Comparison of ENCODE assay signal across 12 cellular contexts in genomic region chr6:116102856-116103255, GRCh38. TPM values are rescaled to one million over a fixed set of nuclear protein-coding genes. Genes with fewer than 3 reads are reported as not detected.
DNase-seq lines count a peak whose midpoint lies in the region; ATAC-seq and TF ChIP-seq lines count a peak whose summit lies in the region.
"Had no signal": no experiment of that assay in that cellular context is flagged by ENCODE, and none has a peak within 500 bp of the region (broad histone marks: within the 10 kb centered on the region; RNA-seq: fewer than 3 reads in every experiment).

No MANE protein-coding gene starts in this region.

- no peak overlapping the region for H3K23ac ChIP-seq in H9 (ENCODE audit: insufficient read length, low read depth, low read length)

- H2BK20ac ChIP-seq in H9 (ENCODE audit: low read depth, low read length, poor library complexity, severe bottlenecking): no peak overlapping the region

- no peak for DNase-seq in CD8-positive, alpha-beta memory T cell
- DNase-seq in H9: no peak
- DNase-seq in activated T-helper 2 cell treated with anti-CD3 and anti-CD28 coated beads, Interferon-gamma antibody, Interleukin-2, Interleukin-4, amounts not matched to agents 10 μg/mL and 5 μg/mL and 100 μg/mL, durations not matched to agents 14 hours and 24 hours and 36 hours (ENCODE audit: low spot score): no peak
- DNase-seq in naive thymus-derived CD4-positive, alpha-beta T cell: no peak
- no peak for DNase-seq in activated gamma-delta T cell (lab: John Stamatoyannopoulos, UW)
- DNase-seq in NCI-H446 treated with DMSO at 0.1 percent for 48 hours (lab: John Stamatoyannopoulos, UW): no peak
- DNase-seq: brain microvascular endothelial cell, heart right ventricle, NCI-H2029, psoas muscle had no signal

- no peaks in the 10 kb centered on the region for H3K9me3 ChIP-seq in CD8-positive, alpha-beta memory T cell (ENCODE audit: low read length)
- H3K9me3 ChIP-seq in H9 (ENCODE audit: control insufficient read depth, low read depth, low read length): no peaks in the 10 kb centered on the region
- no peaks in the 10 kb centered on the region for H3K9me3 ChIP-seq in naive thymus-derived CD4-positive, alpha-beta T cell (ENCODE audit: control insufficient read depth in 2 of 3, low read length in 3 of 3)
- H3K9me3 ChIP-seq: heart right ventricle, psoas muscle had no signal

- no peak overlapping the region for H4K5ac ChIP-seq in H9 (ENCODE audit: insufficient read length, low read depth, low read length)

- no peaks in the 10 kb centered on the region for H3K9me3 Mint-ChIP-seq in CD8-positive, alpha-beta memory T cell
- H3K9me3 Mint-ChIP-seq in H9: no peaks in the 10 kb centered on the region; a peak in 1 of 5 replicates
- H3K9me3 Mint-ChIP-seq in activated T-helper 2 cell treated with anti-CD3 and anti-CD28 coated beads, Interferon-gamma antibody, Interleukin-2, Interleukin-4, amounts not matched to agents 10 μg/mL and 5 μg/mL and 100 μg/mL, durations not matched to agents 14 hours and 24 hours and 36 hours: no peaks in the 10 kb centered on the region
- no peaks in the 10 kb centered on the region for H3K9me3 Mint-ChIP-seq in naive thymus-derived CD4-positive, alpha-beta T cell

- no peak overlapping the region for H4K91ac ChIP-seq in H9 (ENCODE audit: insufficient read length, low read depth, low read length)

- H3K79me1 ChIP-seq in H9 (ENCODE audit: insufficient read depth, low read depth, low read length, poor library complexity, severe bottlenecking): no peaks in the 10 kb centered on the region

- no peak overlapping the region for H2BK120ac ChIP-seq in H9 (ENCODE audit: low read depth, low read length, poor library complexity, severe bottlenecking)

- H3K9ac ChIP-seq in H9 (ENCODE audit: extremely low read depth, insufficient read length, low read length): no peak overlapping the region

- H3K14ac ChIP-seq in H9 (ENCODE audit: insufficient read depth, low read length): no peak overlapping the region

- no peak for ATAC-seq in naive thymus-derived CD4-positive, alpha-beta T cell
- no peak for ATAC-seq in SK-N-SH treated with all-trans-retinoic acid at 6 μM for 48 hours
- ATAC-seq: heart right ventricle, psoas muscle had no signal

- H3K56ac ChIP-seq in H9 (ENCODE audit: insufficient read length, low read depth, low read length): no peak overlapping the region

- H2BK12ac ChIP-seq in H9 (ENCODE audit: insufficient read length, low read depth, low read length): no peak overlapping the region

- no peak overlapping the region for H2AFZ ChIP-seq in H9 (ENCODE audit: low read length)

- peaks cover 4% of the 10 kb centered on the region; the same call in 1 of the 2 replicates for H3K79me2 ChIP-seq in H9 (ENCODE audit: insufficient read depth, low read length)

- POLR2A ChIA-PET in CD8-positive, alpha-beta memory T cell (lab: Charles Lee): interaction anchor here (1.9 kb wide), 1 partner anchor 176 kb away, joined by 10 read pairs; the partner anchor contains the start of gene TSPYL1
- POLR2A ChIA-PET in naive thymus-derived CD4-positive, alpha-beta T cell (lab: Charles Lee): interaction anchor here (0.6 to 1.7 kb wide), 3 partner anchors 10 to 104 kb away, joined by 3 to 5 read pairs (median 4); no protein-coding TSS in a partner anchor

- H3K36me3 ChIP-seq in CD8-positive, alpha-beta memory T cell (ENCODE audit: insufficient read depth, low read length): no peaks in the 10 kb centered on the region
- H3K36me3 ChIP-seq in naive thymus-derived CD4-positive, alpha-beta T cell (ENCODE audit: control insufficient read depth in 2 of 3, insufficient read depth in 3 of 3, low read length in 3 of 3): peaks cover 0 to 4% (median 0%) of the 10 kb centered on the region in 3 experiments
- H3K36me3 ChIP-seq: brain microvascular endothelial cell had no signal

- H3K4me1 ChIP-seq in CD8-positive, alpha-beta memory T cell (ENCODE audit: insufficient read depth, low read length): peaks cover 28% of the 10 kb centered on the region
- H3K4me1 ChIP-seq in H9 (ENCODE audit: insufficient read depth, low read length): peaks cover 10% of the 10 kb centered on the region
- H3K4me1 ChIP-seq in naive thymus-derived CD4-positive, alpha-beta T cell (ENCODE audit: control insufficient read depth in 2 of 2, insufficient read depth in 2 of 2, low read length in 2 of 2): peaks cover 25 to 32% of the 10 kb centered on the region in 2 donors

- intact Hi-C loops in activated T-helper 2 cell treated with anti-CD3 and anti-CD28 coated beads, Interferon-gamma antibody, Interleukin-2, Interleukin-4, amounts not matched to agents 10 μg/mL and 5 μg/mL and 100 μg/mL, durations not matched to agents 14 hours and 24 hours and 36 hours (cut with micrococcal nuclease): loop anchor here (5.0 kb wide), 2 partner anchors 149 to 211 kb away; partner anchors contain the start of gene TSPYL4
- intact Hi-C loops in naive thymus-derived CD4-positive, alpha-beta T cell (cut with micrococcal nuclease): loop anchor here (5.0 to 10.0 kb wide), 6 partner anchors 114 to 1574 kb away; partner anchors contain the start of genes GOPC (in 2 of the 2), CALHM6 (in 1 of the 2), NUS1 (in 1 of the 2) and ZUP1 (in 1 of the 2)

- no peak overlapping the region for H2BK15ac ChIP-seq in H9 (ENCODE audit: low read depth, low read length)

- H3K23me2 ChIP-seq in H9 (ENCODE audit: insufficient read length, low read depth, low read length, poor library complexity, severe bottlenecking): no peaks in the 10 kb centered on the region

- TF ChIP-seq CTCF in H9 (conservative IDR thresholded peaks at IDR 0.05): no peak

- no CpG with 5 or more reads among the region's 4 CpGs for WGBS in H9 (ENCODE audit: extremely low coverage, insufficient read length, low lambda C conversion rate)

- no peak overlapping the region for H3K4me3 ChIP-seq in CD8-positive, alpha-beta memory T cell (ENCODE audit: low read length)
- H3K4me3 ChIP-seq in naive thymus-derived CD4-positive, alpha-beta T cell (ENCODE audit: low read length): no peak overlapping the region
- H3K4me3 ChIP-seq: lung had no signal

- H3K27me3 Mint-ChIP-seq in CD8-positive, alpha-beta memory T cell: peaks cover 0 to 2% of the 10 kb centered on the region in 2 donors
- H3K27me3 Mint-ChIP-seq in H9 (ENCODE audit: low read depth): no peaks in the 10 kb centered on the region; the same call in 1 of the 2 replicates
- no peaks in the 10 kb centered on the region for H3K27me3 Mint-ChIP-seq in activated T-helper 2 cell treated with anti-CD3 and anti-CD28 coated beads, Interferon-gamma antibody, Interleukin-2, Interleukin-4, amounts not matched to agents 10 μg/mL and 5 μg/mL and 100 μg/mL, durations not matched to agents 14 hours and 24 hours and 36 hours (ENCODE audit: low read depth)
- H3K27me3 Mint-ChIP-seq in naive thymus-derived CD4-positive, alpha-beta T cell: no peaks in the 10 kb centered on the region

- no peak overlapping the region for H2AK5ac ChIP-seq in H9 (ENCODE audit: insufficient read length, low read length)

- no peak overlapping the region for H3T11ph ChIP-seq in H9 (ENCODE audit: low read length)

- H3K4ac ChIP-seq in H9 (ENCODE audit: low read depth, low read length): no peak overlapping the region

- H4K8ac ChIP-seq in H9 (replicated peaks; ENCODE audit: insufficient read length, low read depth, low read length): no peak overlapping the region

- no peak overlapping the region for H3K18ac ChIP-seq in H9 (ENCODE audit: insufficient read length, low read depth, low read length)

- H2BK5ac ChIP-seq in H9 (ENCODE audit: insufficient read length, low read length): no peak overlapping the region

- H3K27me3 ChIP-seq in CD8-positive, alpha-beta memory T cell (ENCODE audit: insufficient read depth, low read length, poor library complexity, severe bottlenecking): no peaks in the 10 kb centered on the region
- no peaks in the 10 kb centered on the region for H3K27me3 ChIP-seq in H9 (ENCODE audit: insufficient read depth, low read length)
- H3K27me3 ChIP-seq in naive thymus-derived CD4-positive, alpha-beta T cell (ENCODE audit: control insufficient read depth in 2 of 2, insufficient read depth in 2 of 2, low read length in 2 of 2): no peaks in the 10 kb centered on the region
- H3K27me3 ChIP-seq: brain microvascular endothelial cell, heart right ventricle had no signal

- H3K27ac Mint-ChIP-seq in CD8-positive, alpha-beta memory T cell: peak overlapping the region in 4 of 8 donors; percentile 12 to 61 (median 28)
- H3K27ac Mint-ChIP-seq in H9: peak overlapping the region in 2 of 3 experiments; percentile 1 to 59; a peak in 3 of 7 replicates
- peak overlapping the region; percentile 85 for H3K27ac Mint-ChIP-seq in activated T-helper 2 cell treated with anti-CD3 and anti-CD28 coated beads, Interferon-gamma antibody, Interleukin-2, Interleukin-4, amounts not matched to agents 10 μg/mL and 5 μg/mL and 100 μg/mL, durations not matched to agents 14 hours and 24 hours and 36 hours
- peak overlapping the region in 2 of 9 donors; percentile 2 to 11 for H3K27ac Mint-ChIP-seq in naive thymus-derived CD4-positive, alpha-beta T cell

- no peaks in the 10 kb centered on the region for H4K20me1 ChIP-seq in H9 (ENCODE audit: control insufficient read depth, insufficient read depth, insufficient read length)

- H3K4me3 Mint-ChIP-seq in CD8-positive, alpha-beta memory T cell: peak overlapping the region; percentile 1 to 98 (median 59)
- H3K4me3 Mint-ChIP-seq in H9: no peak overlapping the region
- peak overlapping the region; percentile 89 for H3K4me3 Mint-ChIP-seq in activated T-helper 2 cell treated with anti-CD3 and anti-CD28 coated beads, Interferon-gamma antibody, Interleukin-2, Interleukin-4, amounts not matched to agents 10 μg/mL and 5 μg/mL and 100 μg/mL, durations not matched to agents 14 hours and 24 hours and 36 hours (ENCODE audit: low read depth)
- H3K4me3 Mint-ChIP-seq in naive thymus-derived CD4-positive, alpha-beta T cell: peak overlapping the region; percentile 3 to 99 (median 46)

- peaks cover 0 to 28% (median 9%) of the 10 kb centered on the region in 3 donors for H3K36me3 Mint-ChIP-seq in CD8-positive, alpha-beta memory T cell
- H3K36me3 Mint-ChIP-seq in H9 (ENCODE audit: insufficient read depth in 1 of 3, low read depth in 3 of 3): peaks cover 0 to 21% (median 5%) of the 10 kb centered on the region in 3 experiments; a peak in 4 of 7 replicates
- peaks cover 24% of the 10 kb centered on the region for H3K36me3 Mint-ChIP-seq in activated T-helper 2 cell treated with anti-CD3 and anti-CD28 coated beads, Interferon-gamma antibody, Interleukin-2, Interleukin-4, amounts not matched to agents 10 μg/mL and 5 μg/mL and 100 μg/mL, durations not matched to agents 14 hours and 24 hours and 36 hours (ENCODE audit: low read depth)
- peaks cover 0 to 14% (median 0%) of the 10 kb centered on the region in 5 donors for H3K36me3 Mint-ChIP-seq in naive thymus-derived CD4-positive, alpha-beta T cell

- H3K27ac ChIP-seq in CD8-positive, alpha-beta memory T cell (ENCODE audit: low read depth, low read length): no peak overlapping the region
- H3K27ac ChIP-seq in H9 (ENCODE audit: insufficient read length, low read depth, low read length): no peak overlapping the region
- H3K27ac ChIP-seq in naive thymus-derived CD4-positive, alpha-beta T cell (ENCODE audit: low read depth, low read length): no peak overlapping the region
- H3K27ac ChIP-seq: brain microvascular endothelial cell, psoas muscle had no signal

- CTCF ChIA-PET in CD8-positive, alpha-beta memory T cell (lab: Charles Lee): interaction anchor here (1.0 kb wide), 1 partner anchor 10 kb away, joined by 3 read pairs; no protein-coding TSS in a partner anchor
- CTCF ChIA-PET in naive thymus-derived CD4-positive, alpha-beta T cell (lab: Charles Lee): no interaction called here

- no peak overlapping the region for H3K4me2 ChIP-seq in H9 (ENCODE audit: insufficient read depth, insufficient read length, low read length)

- H3K4me1 Mint-ChIP-seq in CD8-positive, alpha-beta memory T cell: peaks cover 51 to 69% (median 65%) of the 10 kb centered on the region in 3 donors
- peaks cover 69 to 72% of the 10 kb centered on the region in 2 experiments for H3K4me1 Mint-ChIP-seq in H9
- H3K4me1 Mint-ChIP-seq in activated T-helper 2 cell treated with anti-CD3 and anti-CD28 coated beads, Interferon-gamma antibody, Interleukin-2, Interleukin-4, amounts not matched to agents 10 μg/mL and 5 μg/mL and 100 μg/mL, durations not matched to agents 14 hours and 24 hours and 36 hours (ENCODE audit: low read depth): peaks cover 61% of the 10 kb centered on the region
- H3K4me1 Mint-ChIP-seq in naive thymus-derived CD4-positive, alpha-beta T cell: peaks cover 35 to 72% (median 63%) of the 10 kb centered on the region in 7 donors

RNA-seq across cellular contexts. Expression of gene NT5DC1, which starts 2.2 kb away (rescaled TPM):
- total RNA-seq in CD8-positive, alpha-beta memory T cell: 10 to 100 TPM; 46.3 to 47.6 TPM
- 57.1 TPM for polyA plus RNA-seq in CD8-positive, alpha-beta memory T cell
- 54.2 and 64.9 TPM in 2 replicates for total RNA-seq in H9 (2021)
- total RNA-seq in activated T-helper 2 cell treated with anti-CD3 and anti-CD28 coated beads, Interferon-gamma antibody, Interleukin-2, Interleukin-4, amounts not matched to agents 10 μg/mL and 5 μg/mL and 100 μg/mL, durations not matched to agents 14 hours and 24 hours and 36 hours: 44.1 and 50.4 TPM in 2 replicates
- 10 to 100 TPM; 30.5 to 52.6 (median 39.7) TPM for total RNA-seq in naive thymus-derived CD4-positive, alpha-beta T cell
- 10 to 100 TPM; 45.8 to 53.4 TPM for polyA plus RNA-seq in naive thymus-derived CD4-positive, alpha-beta T cell

RNA-seq across cellular contexts. Expression of gene COL10A1, which starts 23.1 kb away (rescaled TPM):
- not detected for total RNA-seq in CD8-positive, alpha-beta memory T cell
- not detected for polyA plus RNA-seq in CD8-positive, alpha-beta memory T cell
- not detected in 2 replicates for total RNA-seq in H9 (2021)
- total RNA-seq in activated T-helper 2 cell treated with anti-CD3 and anti-CD28 coated beads, Interferon-gamma antibody, Interleukin-2, Interleukin-4, amounts not matched to agents 10 μg/mL and 5 μg/mL and 100 μg/mL, durations not matched to agents 14 hours and 24 hours and 36 hours: not detected in 2 replicates
- total RNA-seq in naive thymus-derived CD4-positive, alpha-beta T cell: not detected
- polyA plus RNA-seq in naive thymus-derived CD4-positive, alpha-beta T cell: under 1 TPM; 0.07 to 0.33 TPM
- polyA plus RNA-seq: lung had no signal

RNA-seq across cellular contexts. Expression of gene FRK, which starts 42.2 kb away (rescaled TPM):
- total RNA-seq in CD8-positive, alpha-beta memory T cell: under 1 TPM; 0.04 to 0.07 TPM
- not detected for polyA plus RNA-seq in CD8-positive, alpha-beta memory T cell
- total RNA-seq in H9 (2021): 0.09 and 0.15 TPM in 2 replicates
- total RNA-seq in activated T-helper 2 cell treated with anti-CD3 and anti-CD28 coated beads, Interferon-gamma antibody, Interleukin-2, Interleukin-4, amounts not matched to agents 10 μg/mL and 5 μg/mL and 100 μg/mL, durations not matched to agents 14 hours and 24 hours and 36 hours: 0.02 and 0.05 TPM in 2 replicates
- under 1 TPM in 4 of 5 experiments, not detected in 1; 0.02 to 0.05 (median 0.04) TPM for total RNA-seq in naive thymus-derived CD4-positive, alpha-beta T cell
- not detected for polyA plus RNA-seq in naive thymus-derived CD4-positive, alpha-beta T cell

Comparison
In these comparisons a context has a peak if more than half of its experiments do, and no peak if none do; other contexts are left out.
1. H3K4me3 Mint-ChIP-seq: peak in CD8-positive, alpha-beta memory T cell (7 of 7), activated T-helper 2 cell treated with anti-CD3 and anti-CD28 coated beads, Interferon-gamma antibody, Interleukin-2, Interleukin-4, amounts not matched to agents 10 μg/mL and 5 μg/mL and 100 μg/mL, durations not matched to agents 14 hours and 24 hours and 36 hours (single experiment) and naive thymus-derived CD4-positive, alpha-beta T cell (10 of 10); none in H9 (0 of 2).